28 cellular contexts compared by ENCODE assay signal in genomic region chr6:56211724-56212123, GRCh38.
"Had no signal": no experiment of that assay in that cellular context is flagged by ENCODE, and none has a peak within 500 bp of the region (broad histone marks: within the 10 kb centered on the region; RNA-seq: fewer than 3 reads in every experiment).

No MANE protein-coding gene starts in this region.

- H3K36me3 Mint-ChIP-seq: stimulated activated effector memory CD8-positive, alpha-beta T cell treated with anti-CD3 and anti-CD28 coated beads, Interleukin-12 subunit alpha, Interleukin-12 subunit beta, amount 100 ng/mL, for 72 hours; stimulated activated memory B cell treated with anti-CD40 and anti-IgM and Interleukin-4, amounts not matched to agents 10 μg/mL and 1 μg/mL and 100 μg/mL, for 72 hours; stimulated activated naive B cell treated with anti-CD40 and anti-IgM and Interleukin-4, amounts not matched to agents 10 μg/mL and 1 μg/mL and 100 μg/mL, for 72 hours had no signal

- ATAC-seq: stimulated activated effector memory CD8-positive, alpha-beta T cell treated with anti-CD3 and anti-CD28 coated beads, Interleukin-12 subunit alpha, Interleukin-12 subunit beta, amount 100 ng/mL, for 72 hours; stimulated activated memory B cell treated with anti-CD40 and anti-IgM and Interleukin-4, amounts not matched to agents 10 μg/mL and 1 μg/mL and 100 μg/mL, for 72 hours; stimulated activated naive B cell treated with anti-CD40 and anti-IgM and Interleukin-4, amounts not matched to agents 10 μg/mL and 1 μg/mL and 100 μg/mL, for 72 hours; stimulated activated naive CD8-positive, alpha-beta T cell treated with anti-CD3 and anti-CD28 coated beads, Interleukin-15, amount 100 ng/mL, for 72 hours; stimulated activated naive CD8-positive, alpha-beta T cell treated with anti-CD3 and anti-CD28 coated beads, Interleukin-15, Interleukin-2, amounts not matched to agents 100 U/mL and 50 U/mL, for 24 hours; upper lobe of right lung had no signal

- FAIRE-seq: urothelium cell line had no signal

- DNase-seq: stimulated activated CD4-positive, alpha-beta T cell treated with anti-CD3 and anti-CD28 coated beads, Interleukin-2, amount 100 ng/mL, for 48 hours; stimulated activated CD4-positive, alpha-beta T cell treated with anti-CD3 and anti-CD28 coated beads, Interleukin-4, amount 100 ng/mL, for 1 hour; stimulated activated CD4-positive, alpha-beta T cell treated with anti-CD3 and anti-CD28 coated beads, Interleukin-4, amount 100 ng/mL, for 24 hours; stimulated activated CD8-positive, alpha-beta memory T cell treated with anti-CD3 and anti-CD28 coated beads, Interleukin-4, amount 100 ng/mL, for 48 hours; stimulated activated naive B cell treated with anti-CD40 and anti-IgM and Interleukin-4, amounts not matched to agents 10 μg/mL and 1 μg/mL and 100 μg/mL, for 72 hours; stimulated activated naive CD4-positive, alpha-beta T cell; stimulated activated naive CD4-positive, alpha-beta T cell treated with Interleukin-2 at 50 U/mL for 16 hours; stimulated activated naive CD8-positive, alpha-beta T cell treated with anti-CD3 and anti-CD28 coated beads, Interleukin-15, amount 100 ng/mL, for 72 hours; stimulated activated naive CD8-positive, alpha-beta T cell treated with anti-CD3 and anti-CD28 coated beads, Interleukin-15, Interleukin-2, amounts not matched to agents 100 U/mL and 50 U/mL, for 24 hours; stomach; substantia nigra; testis; thyroid gland; tibial artery; transverse colon; trophoblast cell; upper lobe of left lung; upper lobe of right lung; uterus had no signal

- H3K4me3 Mint-ChIP-seq: stimulated activated effector memory CD8-positive, alpha-beta T cell treated with anti-CD3 and anti-CD28 coated beads, Interleukin-12 subunit alpha, Interleukin-12 subunit beta, amount 100 ng/mL, for 72 hours; stimulated activated memory B cell treated with anti-CD40 and anti-IgM and Interleukin-4, amounts not matched to agents 10 μg/mL and 1 μg/mL and 100 μg/mL, for 72 hours; stimulated activated naive B cell treated with anti-CD40 and anti-IgM and Interleukin-4, amounts not matched to agents 10 μg/mL and 1 μg/mL and 100 μg/mL, for 72 hours; stimulated activated naive CD8-positive, alpha-beta T cell treated with anti-CD3 and anti-CD28 coated beads, Interleukin-15, amount 100 ng/mL, for 72 hours; stimulated activated naive CD8-positive, alpha-beta T cell treated with anti-CD3 and anti-CD28 coated beads, Interleukin-15, Interleukin-2, amounts not matched to agents 100 ng/mL and 50 ng/mL, for 24 hours; type B pancreatic cell had no signal

- H3K4me1 ChIP-seq: stomach, testis, thyroid gland, transverse colon, upper lobe of left lung, upper lobe of right lung, uterus had no signal

- H3K4me3 ChIP-seq: stomach, suprapubic skin, testis, thoracic aorta, thyroid gland, tibial artery, tibial nerve, transverse colon, upper lobe of left lung, upper lobe of right lung, uterus, vagina had no signal

- H3K27ac ChIP-seq: stomach, suprapubic skin, testis, thoracic aorta, thyroid gland, tibial artery, tibial nerve, transverse colon, upper lobe of left lung, upper lobe of right lung, uterus, vagina had no signal

- H3K27me3 Mint-ChIP-seq: stimulated activated memory B cell treated with anti-CD40 and anti-IgM and Interleukin-4, amounts not matched to agents 10 μg/mL and 1 μg/mL and 100 μg/mL, for 72 hours; stimulated activated naive B cell treated with anti-CD40 and anti-IgM and Interleukin-4, amounts not matched to agents 10 μg/mL and 1 μg/mL and 100 μg/mL, for 72 hours; stimulated activated naive CD8-positive, alpha-beta T cell treated with anti-CD3 and anti-CD28 coated beads, Interleukin-15, amount 100 ng/mL, for 72 hours; stimulated activated naive CD8-positive, alpha-beta T cell treated with anti-CD3 and anti-CD28 coated beads, Interleukin-15, Interleukin-2, amounts not matched to agents 100 ng/mL and 50 ng/mL, for 24 hours had no signal

- H3K9me3 ChIP-seq: stomach, suprapubic skin, testis, thoracic aorta, thyroid gland, tibial artery, tibial nerve, transverse colon, upper lobe of left lung, upper lobe of right lung, uterus, vagina had no signal

- H3K36me3 ChIP-seq: stomach, suprapubic skin, thoracic aorta, thyroid gland, tibial artery, tibial nerve, transverse colon, upper lobe of left lung, upper lobe of right lung, uterus, vagina had no signal

- H3K4me1 Mint-ChIP-seq: stimulated activated effector memory CD8-positive, alpha-beta T cell treated with anti-CD3 and anti-CD28 coated beads, Interleukin-12 subunit alpha, Interleukin-12 subunit beta, amount 100 ng/mL, for 72 hours; stimulated activated memory B cell treated with anti-CD40 and anti-IgM and Interleukin-4, amounts not matched to agents 10 μg/mL and 1 μg/mL and 100 μg/mL, for 72 hours; stimulated activated naive B cell treated with anti-CD40 and anti-IgM and Interleukin-4, amounts not matched to agents 10 μg/mL and 1 μg/mL and 100 μg/mL, for 72 hours; stimulated activated naive CD8-positive, alpha-beta T cell treated with anti-CD3 and anti-CD28 coated beads, Interleukin-15, amount 100 ng/mL, for 72 hours had no signal

- H3K27ac Mint-ChIP-seq: stimulated activated effector memory CD8-positive, alpha-beta T cell treated with anti-CD3 and anti-CD28 coated beads, Interleukin-12 subunit alpha, Interleukin-12 subunit beta, amount 100 ng/mL, for 72 hours; stimulated activated memory B cell treated with anti-CD40 and anti-IgM and Interleukin-4, amounts not matched to agents 10 μg/mL and 1 μg/mL and 100 μg/mL, for 72 hours; stimulated activated naive B cell treated with anti-CD40 and anti-IgM and Interleukin-4, amounts not matched to agents 10 μg/mL and 1 μg/mL and 100 μg/mL, for 72 hours; stimulated activated naive CD8-positive, alpha-beta T cell treated with anti-CD3 and anti-CD28 coated beads, Interleukin-15, amount 100 ng/mL, for 72 hours; stimulated activated naive CD8-positive, alpha-beta T cell treated with anti-CD3 and anti-CD28 coated beads, Interleukin-15, Interleukin-2, amounts not matched to agents 100 ng/mL and 50 ng/mL, for 24 hours; type B pancreatic cell had no signal

- H3K27me3 ChIP-seq: stomach, suprapubic skin, testis, thyroid gland, tibial artery, tibial nerve, transverse colon, upper lobe of left lung, upper lobe of right lung, uterus, vagina had no signal
